Comparison of ENCODE assay signal across 1 cellular context in genomic region chr3:133669949-133670524, GRCh38.
TF ChIP-seq lines count a peak whose summit lies in the region.

No MANE protein-coding gene starts in this region.

TF ChIP-seq in HepG2, 621 proteins besides CTCF, POLR2A, EP300 and RAD21 (continued from another document):
- no peak for TF ChIP-seq SKI (IDR thresholded peaks at IDR 0.05; ENCODE audit: partially characterized antibody)
- TF ChIP-seq TFDP2 (CRISPR knock-in tag; IDR thresholded peaks at IDR 0.05) = 0 out of 2 replicates have a peak, but pooled peaks have one; percentile 11
- no peak for TF ChIP-seq KLF9 (CRISPR knock-in tag; IDR thresholded peaks at IDR 0.05; ENCODE audit: low read depth)
- no peak for TF ChIP-seq ATF5 (CRISPR knock-in tag; IDR thresholded peaks at IDR 0.05; ENCODE audit: low read depth)
- TF ChIP-seq ZNF501 (CRISPR knock-in tag; IDR thresholded peaks at IDR 0.05) = peak; percentile 13; the same call in 1 of the 2 replicates
- no peak for TF ChIP-seq ZBTB26 (CRISPR knock-in tag; IDR thresholded peaks at IDR 0.05; ENCODE audit: borderline replicate concordance)
- 0 out of 2 replicates have a peak, but pooled peaks have one; percentile 51 for TF ChIP-seq WIZ (CRISPR knock-in tag; IDR thresholded peaks at IDR 0.05)
- 0 out of 2 replicates have a peak, but pooled peaks have one; percentile 94 for TF ChIP-seq TBX2 (CRISPR knock-in tag; IDR thresholded peaks at IDR 0.05; ENCODE audit: borderline replicate concordance)
- 0 out of 4 replicates have a peak, but pooled peaks of 1 of the 2 experiments have one; percentile 27 for TF ChIP-seq HMGXB4 (CRISPR knock-in tag; IDR thresholded peaks at IDR 0.05; ENCODE audit: borderline replicate concordance in 1 of 2, low read depth in 1 of 2)
- TF ChIP-seq CCDC6 (CRISPR knock-in tag; IDR thresholded peaks at IDR 0.05) = 0 out of 2 replicates have a peak, but pooled peaks have one; percentile 60
- 0 out of 2 replicates have a peak, but pooled peaks have one; percentile 6 for TF ChIP-seq TRAFD1 (CRISPR knock-in tag; IDR thresholded peaks at IDR 0.05; ENCODE audit: borderline replicate concordance)
- TF ChIP-seq TAF1 (CRISPR knock-in tag; IDR thresholded peaks at IDR 0.05) = 0 out of 2 replicates have a peak, but pooled peaks have one; percentile 8
- TF ChIP-seq ZNF563 (CRISPR knock-in tag; IDR thresholded peaks at IDR 0.05) = 0 out of 2 replicates have a peak, but pooled peaks have one; percentile 4
- TF ChIP-seq PHF5A (CRISPR knock-in tag; IDR thresholded peaks at IDR 0.05; ENCODE audit: low read depth, unreplicated experiment) = peak; percentile 15
- peak; percentile 46; the same call in 1 of the 2 replicates for TF ChIP-seq ZBTB34 (CRISPR knock-in tag; IDR thresholded peaks at IDR 0.05)
- TF ChIP-seq ZNF230 (CRISPR knock-in tag; IDR thresholded peaks at IDR 0.05) = no peak
- no peak for TF ChIP-seq KAT2B (IDR thresholded peaks at IDR 0.05; ENCODE audit: borderline replicate concordance, low read depth, low read length)
- TF ChIP-seq RBM22 (optimal IDR thresholded peaks at IDR 0.05; ENCODE audit: low read length) = no peak
- no peak for TF ChIP-seq ZZZ3 (CRISPR knock-in tag; IDR thresholded peaks at IDR 0.05; ENCODE audit: borderline replicate concordance)
- TF ChIP-seq ZNF790 (CRISPR knock-in tag; IDR thresholded peaks at IDR 0.05; ENCODE audit: borderline replicate concordance) = 0 out of 2 replicates have a peak, but pooled peaks have one; percentile 47
- 0 out of 2 replicates have a peak, but pooled peaks have one; percentile 7 for TF ChIP-seq MXD4 (CRISPR knock-in tag; IDR thresholded peaks at IDR 0.05)
- TF ChIP-seq ZNF816 (CRISPR knock-in tag; IDR thresholded peaks at IDR 0.05; ENCODE audit: borderline replicate concordance) = no peak
TF ChIP-seq in HepG2: peak in this region for 43.
